ENCODE assay signal across 8 cellular contexts in genomic region chr21:40386301-40386911, GRCh38.
DNase-seq lines count a peak whose midpoint lies in the region; ATAC-seq, FAIRE-seq and TF ChIP-seq lines count a peak whose summit lies in the region.

No MANE protein-coding gene starts in this region.

- no peak overlapping the region for H3K27ac Mint-ChIP-seq in CD8-positive, alpha-beta T cell

- H3K27me3 Mint-ChIP-seq in CD8-positive, alpha-beta T cell (ENCODE audit: low read depth), result no peaks in the 10 kb centered on the region

- no peak overlapping the region for H3K4me3 ChIP-seq in CD8-positive, alpha-beta T cell (ENCODE audit: low read depth, low read length)
- H3K4me3 ChIP-seq in SU-DHL-6 (ENCODE audit: insufficient read depth, low read length, poor library complexity, severe bottlenecking) (no peak overlapping the region), esophagus muscularis mucosa (peak overlapping the region in 1 of 4 donors; percentile 2), pancreas (no peak overlapping the region)

- no peaks in the 10 kb centered on the region for H3K4me1 ChIP-seq in CD8-positive, alpha-beta T cell (ENCODE audit: insufficient read depth, low read length)
- H3K4me1 ChIP-seq in esophagus muscularis mucosa, result peaks cover 0 to 16% (median 10%) of the 10 kb centered on the region in 4 donors
- no peaks in the 10 kb centered on the region for H3K4me1 ChIP-seq in pancreas

- no peaks in the 10 kb centered on the region for H3K4me1 Mint-ChIP-seq in CD8-positive, alpha-beta T cell (ENCODE audit: low read depth)

- no peaks in the 10 kb centered on the region for H3K9me3 ChIP-seq in CD8-positive, alpha-beta T cell (ENCODE audit: low read length)
- H3K9me3 ChIP-seq in SU-DHL-6 (ENCODE audit: insufficient read depth, low read length) (no peaks in the 10 kb centered on the region), esophagus muscularis mucosa (no peaks in the 10 kb centered on the region), pancreas (no peaks in the 10 kb centered on the region)

- no peak overlapping the region for H3K4me2 ChIP-seq in SU-DHL-6 (ENCODE audit: low read depth, low read length, poor library complexity, severe bottlenecking)

- peak; percentile 57 for TF ChIP-seq CTCF in CD8-positive, alpha-beta T cell (IDR thresholded peaks at IDR 0.05)
- TF ChIP-seq CTCF in SU-DHL-6 (IDR thresholded peaks at IDR 0.05; ENCODE audit: insufficient read depth, low read length, poor library complexity, severe bottlenecking) (peak; percentile 76), esophagus muscularis mucosa (IDR thresholded peaks at IDR 0.05) (peak; percentile 74 to 96 (median 87)), pancreas (IDR thresholded peaks at IDR 0.05) (peak; percentile 69 to 92 (median 86))

- no peak for TF ChIP-seq EP300 in esophagus muscularis mucosa (IDR thresholded peaks at IDR 0.05)

- H3F3A ChIP-seq in SU-DHL-6 (ENCODE audit: insufficient read depth), result no peaks in the 10 kb centered on the region

- no peaks in the 10 kb centered on the region for H3K79me2 ChIP-seq in SU-DHL-6 (ENCODE audit: insufficient read depth, low read length)

- H3K9ac ChIP-seq in SU-DHL-6 (ENCODE audit: low read length), result no peak overlapping the region

- H3K36me3 Mint-ChIP-seq in CD8-positive, alpha-beta T cell, result no peaks in the 10 kb centered on the region

- DNase-seq in CD8-positive, alpha-beta T cell, result no peak
- DNase-seq in esophagus muscularis mucosa (ENCODE audit: extremely low spot score) (no peak), pancreas (peak; percentile 50 to 86 (median 68)), middle frontal gyrus (ENCODE audit: extremely low spot score, low spot score) (no peak)

- no peaks in the 10 kb centered on the region for H3K36me3 ChIP-seq in CD8-positive, alpha-beta T cell (ENCODE audit: insufficient read depth, low read length)
- H3K36me3 ChIP-seq in SU-DHL-6 (ENCODE audit: low read length) (no peaks in the 10 kb centered on the region), esophagus muscularis mucosa (no peaks in the 10 kb centered on the region), pancreas (no peaks in the 10 kb centered on the region)

- H3K4me3 Mint-ChIP-seq in CD8-positive, alpha-beta T cell, result no peak overlapping the region

- no peak overlapping the region for H3K27ac ChIP-seq in CD8-positive, alpha-beta T cell (ENCODE audit: low read depth, low read length)
- no peak overlapping the region for H3K27ac ChIP-seq in SU-DHL-6 (ENCODE audit: low read depth, low read length)
- H3K27ac ChIP-seq in esophagus muscularis mucosa (replicated peaks in 1 of 4), result no peak overlapping the region
- H3K27ac ChIP-seq in pancreas, result no peak overlapping the region

- no peak for ATAC-seq in CD8-positive, alpha-beta T cell
- peak; percentile 60 for ATAC-seq in HG03432 (IDR thresholded peaks at IDR 0.05; ENCODE audit: unreplicated experiment)
- peak; percentile 76 to 98 (median 95) for ATAC-seq in pancreas
- no peak for ATAC-seq in GM19455 (IDR thresholded peaks at IDR 0.05; ENCODE audit: unreplicated experiment)
- ATAC-seq in GM21723 (IDR thresholded peaks at IDR 0.05; ENCODE audit: unreplicated experiment), result no peak

- CTCF ChIA-PET in CD8-positive, alpha-beta T cell (lab: Charles Lee), result interaction anchor here (0.6 to 1.4 kb wide), 2 partner anchors 10 to 36 kb away, joined by 3 to 4 read pairs; no protein-coding TSS in a partner anchor

- H2AFZ ChIP-seq in SU-DHL-6 (ENCODE audit: low read depth, low read length, severe bottlenecking), result no peak overlapping the region

- POLR2A ChIA-PET in CD8-positive, alpha-beta T cell (lab: Charles Lee), result no interaction called here

- no peaks in the 10 kb centered on the region for H3K9me2 ChIP-seq in SU-DHL-6 (replicated peaks; ENCODE audit: insufficient read depth, low read length)

- no peaks in the 10 kb centered on the region for H4K20me1 ChIP-seq in SU-DHL-6 (ENCODE audit: low read depth, low read length)

- WGBS in esophagus muscularis mucosa, result 15% methylated on average over 18 of the region's 23 CpGs
- WGBS in pancreas, 2 donors, result 2 to 10% methylated on average over 23 of the region's 23 CpGs

- no peaks in the 10 kb centered on the region for H3K27me3 ChIP-seq in CD8-positive, alpha-beta T cell (ENCODE audit: insufficient read depth, low read length)
- H3K27me3 ChIP-seq in SU-DHL-6 (ENCODE audit: low read length) (no peaks in the 10 kb centered on the region), esophagus muscularis mucosa (no peaks in the 10 kb centered on the region), pancreas (peaks cover 0 to 13% (median 0%) of the 10 kb centered on the region in 4 donors)

- intact Hi-C loops in CD8-positive, alpha-beta T cell (cut with DNase I, micrococcal nuclease), result no loop called here
- intact Hi-C loops in esophagus muscularis mucosa (cut with DNase I) (loop anchor here (2.0 kb wide), 1 partner anchor 242 kb away; no protein-coding TSS in a partner anchor), pancreas (cut with DNase I) (loop anchor here in 1 of 3 donors (10.0 kb wide), 1 partner anchor 242 kb away; no protein-coding TSS in a partner anchor)

- no peak for TF ChIP-seq POLR2A in esophagus muscularis mucosa (IDR thresholded peaks at IDR 0.05; ENCODE audit: low read depth)

- FAIRE-seq in pancreas (lab: Jason Lieb, UNC), result no peak

- no peaks in the 10 kb centered on the region for H3K9me3 Mint-ChIP-seq in CD8-positive, alpha-beta T cell

Comparison
In these comparisons a context has a peak if more than half of its experiments do, and no peak if none do; other contexts are left out.
1. ATAC-seq: peak in HG03432 (single experiment) and pancreas (4 of 4); none in CD8-positive, alpha-beta T cell (single experiment), GM19455 (single experiment) and GM21723 (single experiment).
2. DNase-seq: peak in pancreas (6 of 6); none in CD8-positive, alpha-beta T cell (0 of 7), esophagus muscularis mucosa (single experiment) and middle frontal gyrus (single experiment).
3. Peak in every context shown above with its lines, with median percentiles within 50 percentile points of each other: CTCF ChIP-seq.